12 cellular contexts compared by ENCODE assay signal in the genomic region with DNA sequence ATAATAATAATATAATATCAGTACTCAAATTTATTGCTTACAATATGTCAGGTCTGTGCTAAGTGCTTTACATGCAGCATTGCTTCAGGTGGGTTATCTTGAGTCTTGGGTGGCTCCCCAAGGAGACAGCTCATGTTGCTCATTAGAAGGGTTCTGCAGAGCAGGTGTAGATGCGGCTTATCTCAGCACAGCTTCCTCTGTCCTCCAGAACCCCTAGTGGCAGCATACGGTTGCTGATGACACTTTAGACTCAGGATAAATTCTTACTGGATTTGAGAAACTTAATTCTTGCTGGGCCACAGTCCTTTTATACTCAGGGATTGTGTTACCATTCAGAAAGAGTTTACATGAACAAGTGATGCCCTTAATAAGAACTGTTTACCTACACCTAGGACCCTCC. TPM values are rescaled to one million over a fixed set of nuclear protein-coding genes. Genes with fewer than 3 reads are reported as not detected.
DNase-seq lines count a peak whose midpoint lies in the region; ATAC-seq and TF ChIP-seq lines count a peak whose summit lies in the region.
"Had no signal": no experiment of that assay in that cellular context is flagged by ENCODE, and none has a peak within 500 bp of the region (broad histone marks: within the 10 kb centered on the region; RNA-seq: fewer than 3 reads in every experiment).

No MANE protein-coding gene starts in this region.

- H3K9me3 Mint-ChIP-seq in activated T-cell treated with anti-CD3 and anti-CD28 coated beads, Interleukin-2, amount 50 U/mL, for 4 hours = no peaks in the 10 kb centered on the region
- H3K9me3 Mint-ChIP-seq in central memory CD8-positive, alpha-beta T cell = no peaks in the 10 kb centered on the region
- H3K9me3 Mint-ChIP-seq: activated B cell treated with CpG ODN at 0.5 μM for 24 hours had no signal

- H3K4ac ChIP-seq in trophoblast cell (ENCODE audit: low read depth, low read length) = peak overlapping the region; percentile 89

- H3K79me1 ChIP-seq in trophoblast cell (ENCODE audit: low read length) = no peaks in the 10 kb centered on the region

- no peak overlapping the region for H2AFZ ChIP-seq in trophoblast cell (ENCODE audit: insufficient read depth, low read length, poor library complexity)

- peaks cover 15% of the 10 kb centered on the region for H3K36me3 Mint-ChIP-seq in activated T-cell treated with anti-CD3 and anti-CD28 coated beads, Interleukin-2, amount 50 U/mL, for 4 hours (ENCODE audit: insufficient read depth)
- peaks cover 16% of the 10 kb centered on the region for H3K36me3 Mint-ChIP-seq in central memory CD8-positive, alpha-beta T cell (ENCODE audit: insufficient read depth)

- H3K27ac ChIP-seq in trophoblast cell (ENCODE audit: low read depth, low read length) (no peak overlapping the region), tibial artery (no peak overlapping the region)

- H3K4me1 Mint-ChIP-seq in activated T-cell treated with anti-CD3 and anti-CD28 coated beads, Interleukin-2, amount 50 U/mL, for 4 hours (ENCODE audit: low read depth) = peaks cover 55% of the 10 kb centered on the region
- peaks cover 47% of the 10 kb centered on the region for H3K4me1 Mint-ChIP-seq in central memory CD8-positive, alpha-beta T cell

- no peak overlapping the region for H3K9ac ChIP-seq in trophoblast cell (ENCODE audit: low read length)

- no peak overlapping the region for H3K27ac Mint-ChIP-seq in central memory CD8-positive, alpha-beta T cell (ENCODE audit: low read depth)
- H3K27ac Mint-ChIP-seq: activated B cell treated with CpG ODN at 0.5 μM for 24 hours had no signal

- peak; percentile 59 to 63 for ATAC-seq in activated T-cell treated with anti-CD3 and anti-CD28 coated beads, Interleukin-2, amount 50 U/mL, for 4 hours
- peak; percentile 52 for ATAC-seq in central memory CD8-positive, alpha-beta T cell (replicated peaks; ENCODE audit: extremely low read depth, poor library complexity, severe bottlenecking)
- ATAC-seq in HG02981 (IDR thresholded peaks at IDR 0.05; ENCODE audit: unreplicated experiment) = no peak

- H3K9me3 ChIP-seq in trophoblast cell (ENCODE audit: insufficient read depth, low read depth, low read length) = no peaks in the 10 kb centered on the region
- no peaks in the 10 kb centered on the region for H3K9me3 ChIP-seq in tibial artery

- no peak overlapping the region for H4K8ac ChIP-seq in trophoblast cell (ENCODE audit: low read depth, low read length)

- DNase-seq in activated T-cell treated with anti-CD3 and anti-CD28 coated beads, Interleukin-2, amount 50 U/mL, for 4 hours = peak; percentile 9
- DNase-seq in activated T-cell treated with anti-CD3 and anti-CD28 coated beads, Interleukin-2, amount 50 U/mL, for 1 hour = no peak
- peak; percentile 53 for DNase-seq in NAMALWA (ENCODE audit: low spot score)
- no peak for DNase-seq in central memory CD8-positive, alpha-beta T cell (ENCODE audit: low spot score in 2 of 2)
- peak in 1 of 2 donors; percentile 21 for DNase-seq in trophoblast cell
- no peak for DNase-seq in inferior parietal cortex (ENCODE audit: extremely low spot score)
- no peak for DNase-seq in tibial artery
- DNase-seq: activated B cell treated with CpG ODN at 0.5 μM for 24 hours, C1 segment of cervical spinal cord, caudate nucleus, kidney had no signal

- H3K4me3 ChIP-seq in trophoblast cell (ENCODE audit: low read depth, low read length) = no peak overlapping the region
- H3K4me3 ChIP-seq in tibial artery = no peak overlapping the region

- H2BK120ac ChIP-seq in trophoblast cell (ENCODE audit: insufficient read depth, low read length, poor library complexity) = no peak overlapping the region

- no peak overlapping the region for H3K18ac ChIP-seq in trophoblast cell (ENCODE audit: low read length)

- intact Hi-C loops in tibial artery (cut with DNase I; ENCODE audit: low total_unique reads) = no loop called here

- H3K79me2 ChIP-seq in trophoblast cell (ENCODE audit: control insufficient read depth, insufficient read depth, low read length, poor library complexity) = peaks cover 3% of the 10 kb centered on the region

- H2BK5ac ChIP-seq in trophoblast cell (ENCODE audit: low read depth, low read length, poor library complexity) = no peak overlapping the region

- no peak overlapping the region for H3K23ac ChIP-seq in trophoblast cell (ENCODE audit: low read length)

- no peak for TF ChIP-seq CTCF in tibial artery (IDR thresholded peaks at IDR 0.05)

- no peak overlapping the region for H3K14ac ChIP-seq in trophoblast cell (ENCODE audit: low read length)

- H4K91ac ChIP-seq in trophoblast cell (ENCODE audit: low read depth, low read length) = no peak overlapping the region

- H3K4me1 ChIP-seq in trophoblast cell (ENCODE audit: control insufficient read depth in 1 of 2, insufficient read depth in 2 of 2, low read length in 2 of 2) (peaks cover 0 to 1% of the 10 kb centered on the region in 2 experiments), tibial artery (peaks cover 0 to 3% (median 0%) of the 10 kb centered on the region in 4 donors)

- no CpG with 5 or more reads among the region's 2 CpGs for WGBS in trophoblast cell (ENCODE audit: extremely low coverage, insufficient coverage, insufficient read length)

- H2AK5ac ChIP-seq in trophoblast cell (ENCODE audit: low read length) = no peak overlapping the region

- no peak overlapping the region for H3K4me2 ChIP-seq in trophoblast cell (ENCODE audit: low read length)

- no peaks in the 10 kb centered on the region for H3K27me3 Mint-ChIP-seq in activated T-cell treated with anti-CD3 and anti-CD28 coated beads, Interleukin-2, amount 50 U/mL, for 4 hours (ENCODE audit: low read depth)
- no peaks in the 10 kb centered on the region for H3K27me3 Mint-ChIP-seq in central memory CD8-positive, alpha-beta T cell
- H3K27me3 Mint-ChIP-seq: activated B cell treated with CpG ODN at 0.5 μM for 24 hours had no signal

- H3K27me3 ChIP-seq in trophoblast cell (ENCODE audit: insufficient read depth, low read length) (no peaks in the 10 kb centered on the region), tibial artery (no peaks in the 10 kb centered on the region)

- H3K4me3 Mint-ChIP-seq in activated T-cell treated with anti-CD3 and anti-CD28 coated beads, Interleukin-2, amount 50 U/mL, for 4 hours = no peak overlapping the region
- no peak overlapping the region for H3K4me3 Mint-ChIP-seq in central memory CD8-positive, alpha-beta T cell
- H3K4me3 Mint-ChIP-seq: activated B cell treated with CpG ODN at 0.5 μM for 24 hours had no signal

- H2BK12ac ChIP-seq in trophoblast cell (ENCODE audit: low read length) = no peak overlapping the region

- H3K36me3 ChIP-seq in trophoblast cell (ENCODE audit: control insufficient read depth in 1 of 2, insufficient read depth in 2 of 2, low read length in 2 of 2) = peaks cover 0 to 3% of the 10 kb centered on the region in 2 experiments
- H3K36me3 ChIP-seq in tibial artery = peaks cover 0 to 18% (median 5%) of the 10 kb centered on the region in 3 donors

- H4K12ac ChIP-seq in trophoblast cell (ENCODE audit: low read depth, low read length) = no peak overlapping the region

RNA-seq across cellular contexts. Expression of a gene that starts 8.9 kb away (rescaled TPM):
- total RNA-seq in activated T-cell treated with anti-CD3 and anti-CD28 coated beads, Interleukin-2, amount 50 U/mL, for 4 hours = 10 to 100 TPM; 21.7 to 23.6 (median 22.0) TPM
- polyA plus RNA-seq in trophoblast cell (2013) = 50.5 and 57.4 TPM in 2 replicates

RNA-seq across cellular contexts. Expression of a gene that starts 55.5 kb away (rescaled TPM):
- 10 to 100 TPM; 16.2 to 25.4 (median 22.6) TPM for total RNA-seq in activated T-cell treated with anti-CD3 and anti-CD28 coated beads, Interleukin-2, amount 50 U/mL, for 4 hours
- polyA plus RNA-seq in trophoblast cell (2013) = 8.9 and 9.3 TPM in 2 replicates

Comparison
In these comparisons a context has a peak if more than half of its experiments do, and no peak if none do; other contexts are left out.
1. DNase-seq: peak in activated T-cell treated with anti-CD3 and anti-CD28 coated beads, Interleukin-2, amount 50 U/mL, for 4 hours (single experiment) and NAMALWA (single experiment); none in activated T-cell treated with anti-CD3 and anti-CD28 coated beads, Interleukin-2, amount 50 U/mL, for 1 hour (single experiment), central memory CD8-positive, alpha-beta T cell (0 of 2), inferior parietal cortex (single experiment) and tibial artery (0 of 2).